In genomic region chr1:228860911-228861829, GRCh38 we compare ENCODE assay signal across 8 cellular contexts.
DNase-seq lines count a peak whose midpoint lies in the region; ATAC-seq, FAIRE-seq and TF ChIP-seq lines count a peak whose summit lies in the region.

No MANE protein-coding gene starts in this region.

- no peak overlapping the region for H2AFZ ChIP-seq in H9 (ENCODE audit: low read length)

- no peak overlapping the region for H2BK12ac ChIP-seq in H9 (ENCODE audit: insufficient read length, low read depth, low read length)

- no peaks in the 10 kb centered on the region for H3K9me3 Mint-ChIP-seq in H9

- DNase-seq in DMS53 treated with DMSO at 0.1 percent for 48 hours (lab: John Stamatoyannopoulos, UW; ENCODE audit: unreplicated experiment) = peak; percentile 47
- peak; percentile 22 for DNase-seq in H9
- peak; percentile 19 for DNase-seq in RPMI7951 (ENCODE audit: low read depth)
- no peak for DNase-seq in kidney
- no peak for DNase-seq in activated effector memory CD4-positive, alpha-beta T cell treated with anti-CD3 and anti-CD28 coated beads, Interleukin-2, amount 50 U/mL, for 16 hours
- no peak for DNase-seq in NCI-H524 (lab: John Stamatoyannopoulos, UW)
- no peak for DNase-seq in activated effector memory CD4-positive, alpha-beta T cell treated with Interleukin-2 at 50 U/mL for 16 hours

- H3K27ac ChIP-seq in H9 (ENCODE audit: insufficient read length, low read depth, low read length) (no peak overlapping the region), kidney (ENCODE audit: low read depth in 2 of 2, low read length in 2 of 2) (no peak overlapping the region)

- peaks cover 32 to 39% of the 10 kb centered on the region in 2 experiments for H3K4me1 Mint-ChIP-seq in H9

- no peak overlapping the region for H3K4me3 ChIP-seq in kidney (ENCODE audit: low read length in 2 of 2)

- no peak overlapping the region for H3K14ac ChIP-seq in H9 (ENCODE audit: insufficient read depth, low read length)

- H3K36me3 ChIP-seq in kidney (ENCODE audit: control insufficient read depth in 1 of 2, insufficient read depth in 2 of 2, low read length in 2 of 2) = no peaks in the 10 kb centered on the region

- FAIRE-seq in kidney (lab: Jason Lieb, UNC) = peak; percentile 3

- H4K91ac ChIP-seq in H9 (ENCODE audit: insufficient read length, low read depth, low read length) = no peak overlapping the region

- H3K9ac ChIP-seq in H9 (ENCODE audit: extremely low read depth, insufficient read length, low read length) = no peak overlapping the region
- no peak overlapping the region for H3K9ac ChIP-seq in kidney (ENCODE audit: low read length in 2 of 2)

- H2BK20ac ChIP-seq in H9 (ENCODE audit: low read depth, low read length, poor library complexity, severe bottlenecking) = no peak overlapping the region

- H3K23me2 ChIP-seq in H9 (ENCODE audit: insufficient read length, low read depth, low read length, poor library complexity, severe bottlenecking) = no peaks in the 10 kb centered on the region

- no peaks in the 10 kb centered on the region for H3K27me3 ChIP-seq in H9 (ENCODE audit: insufficient read depth, low read length)

- no CpG with 5 or more reads among the region's 16 CpGs for WGBS in H9 (ENCODE audit: extremely low coverage, insufficient read length, low lambda C conversion rate)

- intact Hi-C loops in kidney (cut with DNase I) = no loop called here

- no peak overlapping the region for H3K23ac ChIP-seq in H9 (ENCODE audit: insufficient read length, low read depth, low read length)

- H2BK120ac ChIP-seq in H9 (ENCODE audit: low read depth, low read length, poor library complexity, severe bottlenecking) = no peak overlapping the region

- no peak for ATAC-seq in GM21528 (IDR thresholded peaks at IDR 0.05; ENCODE audit: low FRiP score, unreplicated experiment)

- no peaks in the 10 kb centered on the region for H3K79me1 ChIP-seq in H9 (ENCODE audit: insufficient read depth, low read depth, low read length, poor library complexity, severe bottlenecking)

- H3K4ac ChIP-seq in H9 (ENCODE audit: low read depth, low read length) = no peak overlapping the region

- H3K4me2 ChIP-seq in H9 (ENCODE audit: insufficient read depth, insufficient read length, low read length) = no peak overlapping the region

- H3K4me1 ChIP-seq in H9 (ENCODE audit: insufficient read depth, low read length) = peaks cover 9% of the 10 kb centered on the region; the same call in 1 of the 2 replicates
- H3K4me1 ChIP-seq in kidney (ENCODE audit: control insufficient read depth in 1 of 2, insufficient read depth in 1 of 2, low read depth in 1 of 2, low read length in 2 of 2) = peaks cover 13 to 17% of the 10 kb centered on the region in 2 donors

- H4K20me1 ChIP-seq in H9 (ENCODE audit: control insufficient read depth, insufficient read depth, insufficient read length) = no peaks in the 10 kb centered on the region

- TF ChIP-seq CTCF in H9 (conservative IDR thresholded peaks at IDR 0.05) (no peak), kidney (IDR thresholded peaks at IDR 0.05; ENCODE audit: borderline replicate concordance, extremely low read depth, insufficient read depth) (no peak)

- H2BK5ac ChIP-seq in H9 (ENCODE audit: insufficient read length, low read length) = no peak overlapping the region

- no peak overlapping the region for H3K56ac ChIP-seq in H9 (ENCODE audit: insufficient read length, low read depth, low read length)

- no peak overlapping the region for H3K18ac ChIP-seq in H9 (ENCODE audit: insufficient read length, low read depth, low read length)

- H3K27ac Mint-ChIP-seq in H9 = no peak overlapping the region

- no peak overlapping the region for H4K8ac ChIP-seq in H9 (replicated peaks; ENCODE audit: insufficient read length, low read depth, low read length)

- no peak overlapping the region for H3K4me3 Mint-ChIP-seq in H9

- H3K9me3 ChIP-seq in H9 (ENCODE audit: control insufficient read depth, low read depth, low read length) (no peaks in the 10 kb centered on the region), kidney (ENCODE audit: control insufficient read depth in 1 of 2, low read length in 2 of 2) (no peaks in the 10 kb centered on the region)

- H4K5ac ChIP-seq in H9 (ENCODE audit: insufficient read length, low read depth, low read length) = no peak overlapping the region

- H3T11ph ChIP-seq in H9 (ENCODE audit: low read length) = no peak overlapping the region

- no peak overlapping the region for H2BK15ac ChIP-seq in H9 (ENCODE audit: low read depth, low read length)

- H3K79me2 ChIP-seq in H9 (ENCODE audit: insufficient read depth, low read length) = no peaks in the 10 kb centered on the region

- no peak overlapping the region for H2AK5ac ChIP-seq in H9 (ENCODE audit: insufficient read length, low read length)

- no peaks in the 10 kb centered on the region for H3K36me3 Mint-ChIP-seq in H9 (ENCODE audit: insufficient read depth in 1 of 3, low read depth in 3 of 3)

- peaks cover 11% of the 10 kb centered on the region for H3K27me3 Mint-ChIP-seq in H9 (ENCODE audit: low read depth)

Comparison
In these comparisons a context has a peak if more than half of its experiments do, and no peak if none do; other contexts are left out.
1. DNase-seq: peak in DMS53 treated with DMSO at 0.1 percent for 48 hours (single experiment), H9 (single experiment) and RPMI7951 (single experiment); none in kidney (single experiment), activated effector memory CD4-positive, alpha-beta T cell treated with anti-CD3 and anti-CD28 coated beads, Interleukin-2, amount 50 U/mL, for 16 hours (single experiment), NCI-H524 (0 of 2) and activated effector memory CD4-positive, alpha-beta T cell treated with Interleukin-2 at 50 U/mL for 16 hours (single experiment).